In the genomic region with DNA sequence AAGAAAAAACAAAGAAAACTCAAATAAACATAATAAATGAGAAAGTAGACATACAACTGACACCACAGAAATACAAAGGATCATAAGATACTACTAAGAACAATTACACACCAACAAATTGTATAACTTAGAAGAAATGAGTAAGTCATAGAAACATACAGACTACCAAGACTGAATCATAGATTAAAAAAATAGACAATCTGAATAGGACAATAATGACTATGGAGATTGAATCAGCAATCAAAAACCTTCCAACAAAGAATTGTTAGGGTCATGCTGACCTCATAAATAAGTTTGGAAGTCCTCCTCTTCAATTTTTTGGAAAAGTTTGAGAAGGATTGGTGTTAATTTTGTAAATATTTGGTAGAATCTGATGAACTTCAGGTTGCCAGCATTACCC, we compare ENCODE assay signal across 24 cellular contexts.
A peak's percentile ranks its signal among the peaks of the same experiment; 100 is the strongest.
DNase-seq lines count a peak whose midpoint lies in the region; ATAC-seq, FAIRE-seq and TF ChIP-seq lines count a peak whose summit lies in the region.
"Had no signal": no experiment of that assay in that cellular context is flagged by ENCODE, and none has a peak within 500 bp of the region (broad histone marks: within the 10 kb centered on the region; RNA-seq: fewer than 3 reads in every experiment).

No MANE protein-coding gene starts in this region.

- H3K4me3 ChIP-seq in GM23248 = no peak overlapping the region
- no peak overlapping the region for H3K4me3 ChIP-seq in astrocyte of the spinal cord (ENCODE audit: low read depth, low read length)
- no peak overlapping the region for H3K4me3 ChIP-seq in fibroblast of the aortic adventitia (ENCODE audit: low read depth, low read length)
- no peak overlapping the region for H3K4me3 ChIP-seq in brain microvascular endothelial cell (ENCODE audit: low read depth, low read length)
- H3K4me3 ChIP-seq: K562, PC-9, SJSA1 had no signal

- H3K27ac ChIP-seq in GM23248 (no peak overlapping the region), brain microvascular endothelial cell (no peak overlapping the region)
- H3K27ac ChIP-seq: PC-9, SJSA1 had no signal

- peak; percentile 21 for FAIRE-seq in A204.1 (lab: Jason Lieb, UNC)
- FAIRE-seq: H1, K562 had no signal

- DNase-seq in GM23248 (peak; percentile 47), astrocyte of the spinal cord (ENCODE audit: low read depth, low spot score) (peak; percentile 7), fibroblast of the aortic adventitia (ENCODE audit: low read depth) (peak; percentile 28), HuH-7 (ENCODE audit: low spot score) (no peak), KG1 (lab: John Stamatoyannopoulos, UW) (no peak), brain microvascular endothelial cell (no peak)
- DNase-seq: 8988T; Calu3; DMS79 treated with DMSO at 0.1 percent for 48 hours; MM.1S; NCI-H2029; NCI-H446; NCI-H526; NCI-H82; NK-92 treated with Interleukin-12 subunit alpha and Interleukin-12 subunit beta, amount 100 ng/mL, for 24 hours; PC-9; Right ventricle myocardium superior; RPMI8226 had no signal

- peaks cover 7% of the 10 kb centered on the region; the same call in 1 of the 2 replicates for H3F3A ChIP-seq in GM23248 (ENCODE audit: insufficient read depth)

- no peaks in the 10 kb centered on the region for H3K9me3 ChIP-seq in GM23248 (ENCODE audit: low read depth)
- H3K9me3 ChIP-seq: SJSA1 had no signal

- H3K27me3 ChIP-seq in GM23248 (replicated peaks; ENCODE audit: insufficient read depth) = no peaks in the 10 kb centered on the region
- no peaks in the 10 kb centered on the region for H3K27me3 ChIP-seq in brain microvascular endothelial cell (replicated peaks)
- H3K27me3 ChIP-seq: SJSA1 had no signal

- in situ Hi-C loops in GM23248 (cut with MboI) = no loop called here
- in situ Hi-C loops in astrocyte of the spinal cord (cut with HindIII; ENCODE audit: low sequenced_read_pairs) = no loop called here
- in situ Hi-C loops in brain microvascular endothelial cell (cut with HindIII; ENCODE audit: low pct_ligation_motif_present, low sequenced_read_pairs) = no loop called here

- no peaks in the 10 kb centered on the region for H3K79me2 ChIP-seq in GM23248 (ENCODE audit: insufficient read depth)

- no peak for TF ChIP-seq CTCF in astrocyte of the spinal cord (IDR thresholded peaks at IDR 0.05; ENCODE audit: low read depth, low read length)
- no peak for TF ChIP-seq CTCF in fibroblast of the aortic adventitia (IDR thresholded peaks at IDR 0.05; ENCODE audit: insufficient read depth, low read length)
- TF ChIP-seq CTCF in brain microvascular endothelial cell (IDR thresholded peaks at IDR 0.05; ENCODE audit: low read depth, low read length, missing control alignments) = no peak

- no peaks in the 10 kb centered on the region for H4K20me1 ChIP-seq in GM23248 (ENCODE audit: insufficient read depth)

- no peak overlapping the region for H3K9ac ChIP-seq in GM23248

- no peaks in the 10 kb centered on the region for H3K36me3 ChIP-seq in GM23248 (ENCODE audit: low read depth)
- H3K36me3 ChIP-seq in brain microvascular endothelial cell (replicated peaks) = no peaks in the 10 kb centered on the region
- H3K36me3 ChIP-seq: SJSA1 had no signal

- H2AFZ ChIP-seq in GM23248 = no peak overlapping the region
- H2AFZ ChIP-seq: PC-9 had no signal

- no peak for ATAC-seq in HG02763 (IDR thresholded peaks at IDR 0.05; ENCODE audit: unreplicated experiment)
- ATAC-seq: HCT116, K562 had no signal

- H3K9me2 ChIP-seq in GM23248 (ENCODE audit: insufficient read depth) = no peaks in the 10 kb centered on the region

- H3K4me2 ChIP-seq in GM23248 (ENCODE audit: unreplicated experiment) = no peak overlapping the region
- H3K4me2 ChIP-seq: PC-9 had no signal

- peaks cover 8% of the 10 kb centered on the region; the same call in 1 of the 2 replicates for H3K4me1 ChIP-seq in GM23248 (ENCODE audit: insufficient read depth)
- H3K4me1 ChIP-seq: SJSA1 had no signal

Comparison
In these comparisons a context has a peak if more than half of its experiments do, and no peak if none do; other contexts are left out.
1. DNase-seq: peak in GM23248 (single experiment), astrocyte of the spinal cord (single experiment) and fibroblast of the aortic adventitia (single experiment); none in HuH-7 (single experiment), KG1 (single experiment) and brain microvascular endothelial cell (single experiment).